ENCODE assay signal across 1 cellular context in the genomic region with DNA sequence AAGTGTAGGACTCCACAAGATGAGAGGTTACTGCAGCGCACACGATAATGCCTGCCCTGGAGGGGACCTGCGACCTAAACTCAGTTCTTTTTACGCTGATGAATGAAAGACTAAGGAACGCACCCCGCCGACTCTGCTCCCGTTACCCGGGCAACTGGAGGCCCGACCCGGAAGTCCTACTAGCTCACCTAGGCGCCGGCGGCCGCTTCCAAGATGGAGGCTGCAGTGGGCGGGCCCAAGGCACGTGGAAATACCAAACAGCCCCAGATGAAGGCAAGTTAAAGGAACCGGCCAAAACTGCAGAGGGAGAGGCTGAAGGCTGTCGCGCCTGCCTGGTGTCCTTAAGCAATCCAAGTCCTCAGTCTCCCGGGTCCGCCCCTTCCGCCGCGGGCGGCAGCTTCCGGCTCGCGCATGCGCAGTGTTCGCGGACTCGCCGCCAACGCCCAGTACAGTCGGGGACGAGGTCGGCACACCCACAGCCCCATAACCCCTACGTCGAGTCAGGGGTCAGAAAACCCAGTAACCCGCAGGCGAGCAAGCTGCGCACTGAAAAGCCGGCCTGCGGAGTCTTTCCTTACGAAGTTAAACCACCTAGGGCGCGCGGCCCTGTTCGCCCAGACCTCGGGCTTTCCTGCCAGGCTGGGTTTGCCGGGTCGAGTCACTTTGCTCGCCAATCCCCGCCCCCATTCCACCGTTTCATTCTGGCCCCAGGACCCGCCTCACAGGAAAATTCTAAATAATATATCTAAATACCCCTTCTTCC.
A peak's percentile ranks its signal among the peaks of the same experiment; 100 is the strongest.
TF ChIP-seq lines count a peak whose summit lies in the region.

A gene with protein sequence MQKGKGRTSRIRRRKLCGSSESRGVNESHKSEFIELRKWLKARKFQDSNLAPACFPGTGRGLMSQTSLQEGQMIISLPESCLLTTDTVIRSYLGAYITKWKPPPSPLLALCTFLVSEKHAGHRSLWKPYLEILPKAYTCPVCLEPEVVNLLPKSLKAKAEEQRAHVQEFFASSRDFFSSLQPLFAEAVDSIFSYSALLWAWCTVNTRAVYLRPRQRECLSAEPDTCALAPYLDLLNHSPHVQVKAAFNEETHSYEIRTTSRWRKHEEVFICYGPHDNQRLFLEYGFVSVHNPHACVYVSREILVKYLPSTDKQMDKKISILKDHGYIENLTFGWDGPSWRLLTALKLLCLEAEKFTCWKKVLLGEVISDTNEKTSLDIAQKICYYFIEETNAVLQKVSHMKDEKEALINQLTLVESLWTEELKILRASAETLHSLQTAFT (minus strand): TSS at position 368 of the 763 bp plus-strand sequence. CDS start 1,638 bp downstream, outside the sequence.

TF ChIP-seq in HEK293, 187 proteins besides CTCF, POLR2A, EP300 and RAD21 (continued from another document):
- peak; percentile 98 for TF ChIP-seq KLF9 (tag by site-specific recombination; IDR thresholded peaks at IDR 0.05; ENCODE audit: low read depth)
- peak; percentile 71 for TF ChIP-seq ZIC2 (tag by site-specific recombination; IDR thresholded peaks at IDR 0.05)
- TF ChIP-seq ZNF623 (tag by site-specific recombination; IDR thresholded peaks at IDR 0.05): 0 out of 2 replicates have a peak, but pooled peaks have one; percentile 4
- no peak for TF ChIP-seq HOXD13 (CRISPR knock-in tag; IDR thresholded peaks at IDR 0.05; ENCODE audit: borderline replicate concordance)
- no peak for TF ChIP-seq REPIN1 (tag by site-specific recombination; IDR thresholded peaks at IDR 0.05; ENCODE audit: low read depth)
- TF ChIP-seq ZNF2 (tag by site-specific recombination; IDR thresholded peaks at IDR 0.05): peak; percentile 53; the same call in 1 of the 2 replicates
- TF ChIP-seq ZNF600 (tag by site-specific recombination; IDR thresholded peaks at IDR 0.05): peak; percentile 1; the same call in 1 of the 2 replicates
- TF ChIP-seq ZBTB21 (tag by site-specific recombination; IDR thresholded peaks at IDR 0.05): 0 out of 2 replicates have a peak, but pooled peaks have one; percentile 7
- TF ChIP-seq WT1 (tag by site-specific recombination; IDR thresholded peaks at IDR 0.05): peak; percentile 40; the same call in 1 of the 2 replicates
- TF ChIP-seq, protein P1, sequence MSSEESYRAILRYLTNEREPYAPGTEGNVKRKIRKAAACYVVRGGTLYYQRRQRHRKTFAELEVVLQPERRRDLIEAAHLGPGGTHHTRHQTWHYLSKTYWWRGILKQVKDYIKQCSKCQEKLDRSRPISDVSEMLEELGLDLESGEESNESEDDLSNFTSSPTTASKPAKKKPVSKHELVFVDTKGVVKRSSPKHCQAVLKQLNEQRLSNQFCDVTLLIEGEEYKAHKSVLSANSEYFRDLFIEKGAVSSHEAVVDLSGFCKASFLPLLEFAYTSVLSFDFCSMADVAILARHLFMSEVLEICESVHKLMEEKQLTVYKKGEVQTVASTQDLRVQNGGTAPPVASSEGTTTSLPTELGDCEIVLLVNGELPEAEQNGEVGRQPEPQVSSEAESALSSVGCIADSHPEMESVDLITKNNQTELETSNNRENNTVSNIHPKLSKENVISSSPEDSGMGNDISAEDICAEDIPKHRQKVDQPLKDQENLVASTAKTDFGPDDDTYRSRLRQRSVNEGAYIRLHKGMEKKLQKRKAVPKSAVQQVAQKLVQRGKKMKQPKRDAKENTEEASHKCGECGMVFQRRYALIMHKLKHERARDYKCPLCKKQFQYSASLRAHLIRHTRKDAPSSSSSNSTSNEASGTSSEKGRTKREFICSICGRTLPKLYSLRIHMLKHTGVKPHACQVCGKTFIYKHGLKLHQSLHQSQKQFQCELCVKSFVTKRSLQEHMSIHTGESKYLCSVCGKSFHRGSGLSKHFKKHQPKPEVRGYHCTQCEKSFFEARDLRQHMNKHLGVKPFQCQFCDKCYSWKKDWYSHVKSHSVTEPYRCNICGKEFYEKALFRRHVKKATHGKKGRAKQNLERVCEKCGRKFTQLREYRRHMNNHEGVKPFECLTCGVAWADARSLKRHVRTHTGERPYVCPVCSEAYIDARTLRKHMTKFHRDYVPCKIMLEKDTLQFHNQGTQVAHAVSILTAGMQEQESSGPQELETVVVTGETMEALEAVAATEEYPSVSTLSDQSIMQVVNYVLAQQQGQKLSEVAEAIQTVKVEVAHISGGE (tag by site-specific recombination; conservative IDR thresholded peaks at IDR 0.05; ENCODE audit: low read depth): peak; percentile 87
- TF ChIP-seq EGR2 (tag by site-specific recombination; IDR thresholded peaks at IDR 0.05; ENCODE audit: low read depth): peak; percentile 95
- peak; percentile 13; the same call in 1 of the 2 replicates for TF ChIP-seq ZNF639 (tag by site-specific recombination; IDR thresholded peaks at IDR 0.05)
- peak; percentile 85 for TF ChIP-seq ZNF76 (tag by site-specific recombination; IDR thresholded peaks at IDR 0.05; ENCODE audit: borderline replicate concordance, low read depth)
- no peak for TF ChIP-seq ZFP3 (tag by site-specific recombination; IDR thresholded peaks at IDR 0.05; ENCODE audit: low read depth)
- peak; percentile 62; the same call in 1 of the 2 replicates for TF ChIP-seq TRIM28 (IDR thresholded peaks at IDR 0.05; ENCODE audit: borderline replicate concordance, low read length)
- peak; percentile 97 for TF ChIP-seq KLF7 (tag by site-specific recombination; IDR thresholded peaks at IDR 0.05; ENCODE audit: borderline replicate concordance)
- TF ChIP-seq HOXA7 (CRISPR knock-in tag; IDR thresholded peaks at IDR 0.05; ENCODE audit: borderline replicate concordance): no peak
- TF ChIP-seq ZBTB26 (tag by site-specific recombination; optimal IDR thresholded peaks at IDR 0.05): peak; percentile 76
- TF ChIP-seq HIC1 (tag by site-specific recombination; IDR thresholded peaks at IDR 0.05): no peak
- no peak for TF ChIP-seq ZNF16 (tag by site-specific recombination; IDR thresholded peaks at IDR 0.05; ENCODE audit: low read depth)
- TF ChIP-seq ZNF391 (tag by site-specific recombination; IDR thresholded peaks at IDR 0.05; ENCODE audit: borderline replicate concordance, low read depth): peak; percentile 65; the same call in 1 of the 2 replicates
- TF ChIP-seq ELK4 (IDR thresholded peaks at IDR 0.05; ENCODE audit: borderline replicate concordance, low read depth, low read length): no peak; the same call in 1 of the 2 replicates
